ENCODE assay signal across 18 cellular contexts in the genomic region with DNA sequence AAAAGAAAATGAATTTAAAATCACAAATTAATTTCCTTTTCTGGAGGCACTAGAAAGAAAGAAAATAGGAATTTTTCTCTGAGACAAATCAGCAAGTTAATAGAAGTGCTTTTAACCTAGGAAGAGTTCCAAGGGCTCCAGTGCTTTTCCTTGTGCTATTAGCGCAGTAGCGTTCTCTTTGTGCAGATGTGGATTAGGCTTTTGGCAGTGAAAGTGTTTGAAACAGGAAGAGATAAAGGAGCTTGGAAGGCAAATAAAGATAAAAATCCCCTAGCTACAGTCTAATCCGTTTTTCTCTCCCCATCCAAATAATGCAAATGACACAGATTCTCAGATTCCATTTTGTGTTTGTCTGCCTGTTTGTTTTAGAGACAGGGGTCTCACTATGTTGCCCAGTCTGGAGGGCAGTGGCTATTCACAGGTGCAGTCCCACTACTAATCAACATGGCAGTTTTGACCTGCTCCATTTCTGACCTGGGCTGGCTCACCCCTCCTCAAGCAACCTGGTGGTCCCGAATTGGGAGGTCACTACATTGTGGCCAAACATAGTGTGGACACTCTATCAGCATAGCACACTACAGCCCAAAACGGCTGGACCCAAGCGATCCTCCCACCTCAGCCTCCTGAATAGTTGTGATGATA.
A peak's percentile ranks its signal among the peaks of the same experiment; 100 is the strongest.
DNase-seq lines count a peak whose midpoint lies in the region; ATAC-seq and TF ChIP-seq lines count a peak whose summit lies in the region.
"Had no signal": no experiment of that assay in that cellular context is flagged by ENCODE, and none has a peak within 500 bp of the region (broad histone marks: within the 10 kb centered on the region; RNA-seq: fewer than 3 reads in every experiment).

No MANE protein-coding gene starts in this region.

- no peaks in the 10 kb centered on the region for H3K27me3 ChIP-seq in neural progenitor cell
- no peaks in the 10 kb centered on the region for H3K27me3 ChIP-seq in lower lobe of right lung (ENCODE audit: low read depth)
- H3K27me3 ChIP-seq in osteoblast (ENCODE audit: insufficient read depth, low read length): no peaks in the 10 kb centered on the region

- H3K9me3 Mint-ChIP-seq in neural progenitor cell: no peaks in the 10 kb centered on the region

- H3K4me3 ChIP-seq in choroid plexus epithelial cell (ENCODE audit: low read depth, low read length) (no peak overlapping the region), fibroblast of villous mesenchyme (ENCODE audit: low read depth, low read length) (no peak overlapping the region), neural progenitor cell (no peak overlapping the region), lower lobe of right lung (no peak overlapping the region), osteoblast (ENCODE audit: insufficient read depth, low read length) (no peak overlapping the region)

- no peaks in the 10 kb centered on the region for H3K36me3 Mint-ChIP-seq in neural progenitor cell
- H3K36me3 Mint-ChIP-seq: CD14-positive monocyte had no signal

- H3K27ac ChIP-seq in neural progenitor cell (peak overlapping the region; percentile 39), lower lobe of right lung (no peak overlapping the region), osteoblast (ENCODE audit: low read depth, low read length) (no peak overlapping the region)
- H3K27ac ChIP-seq: 22Rv1 had no signal

- H3K4me1 ChIP-seq in neural progenitor cell (peaks cover 14% of the 10 kb centered on the region), lower lobe of right lung (no peaks in the 10 kb centered on the region), osteoblast (ENCODE audit: insufficient read depth, low read length) (peaks cover 46% of the 10 kb centered on the region)

- intact Hi-C loops in lower lobe of right lung (cut with DNase I): no loop called here

- ATAC-seq in lower lobe of right lung: no peak
- ATAC-seq: Panc1 had no signal

- H2AFZ ChIP-seq in neural progenitor cell (replicated peaks): no peak overlapping the region
- H2AFZ ChIP-seq in osteoblast (ENCODE audit: low read length): no peak overlapping the region

- H3K36me3 ChIP-seq in neural progenitor cell (no peaks in the 10 kb centered on the region), lower lobe of right lung (no peaks in the 10 kb centered on the region), osteoblast (ENCODE audit: insufficient read depth, low read length) (no peaks in the 10 kb centered on the region)

- DNase-seq in NCI-H2029 treated with DMSO at 0.1 percent for 48 hours (lab: John Stamatoyannopoulos, UW) (peak; percentile 5), NCI-H2029 (lab: John Stamatoyannopoulos, UW) (no peak), choroid plexus epithelial cell (ENCODE audit: low read depth) (peak; percentile 23), fibroblast of villous mesenchyme (ENCODE audit: low read depth) (peak; percentile 36), neural progenitor cell (ENCODE audit: low spot score) (peak; percentile 20), lower lobe of right lung (no peak), osteoblast (ENCODE audit: insufficient read length, low spot score, missing footprints) (no peak), NCI-H2171 (lab: John Stamatoyannopoulos, UW) (no peak)
- DNase-seq: GOT3, Karpas-422, NCI-H1694 treated with DMSO at 0.1 percent for 48 hours, NCI-H2107, NCI-H510A treated with DMSO at 0.1 percent for 48 hours, NCI-H748 treated with DMSO at 0.1 percent for 48 hours had no signal

- no peak overlapping the region for H3K9ac ChIP-seq in neural progenitor cell

- no peaks in the 10 kb centered on the region for H3K79me2 ChIP-seq in neural progenitor cell (ENCODE audit: low read depth)
- H3K79me2 ChIP-seq in osteoblast (ENCODE audit: insufficient read depth, low read length): no peaks in the 10 kb centered on the region

- H3K4me2 ChIP-seq in neural progenitor cell: no peak overlapping the region
- H3K4me2 ChIP-seq in osteoblast (ENCODE audit: insufficient read depth, low read length): no peak overlapping the region

- TF ChIP-seq CTCF in choroid plexus epithelial cell (conservative IDR thresholded peaks at IDR 0.05; ENCODE audit: low read depth, low read length): no peak
- TF ChIP-seq CTCF in fibroblast of villous mesenchyme (IDR thresholded peaks at IDR 0.05; ENCODE audit: insufficient read depth, low read depth, low read length): no peak
- no peak for TF ChIP-seq CTCF in neural progenitor cell (IDR thresholded peaks at IDR 0.05)
- no peak for TF ChIP-seq CTCF in lower lobe of right lung (IDR thresholded peaks at IDR 0.05)
- TF ChIP-seq CTCF in osteoblast (IDR thresholded peaks at IDR 0.05; ENCODE audit: extremely low read depth, low read depth, low read length): no peak

- H3K27ac Mint-ChIP-seq in neural progenitor cell: no peak overlapping the region
- H3K27ac Mint-ChIP-seq: B cell, CD14-positive monocyte had no signal

- H3K27me3 Mint-ChIP-seq in neural progenitor cell (ENCODE audit: insufficient read depth, low read depth): peaks cover 2% of the 10 kb centered on the region
- H3K27me3 Mint-ChIP-seq: B cell had no signal

- H3K4me3 Mint-ChIP-seq in neural progenitor cell: no peak overlapping the region
- H3K4me3 Mint-ChIP-seq: B cell, CD14-positive monocyte had no signal

- H3F3A ChIP-seq in neural progenitor cell (ENCODE audit: low read depth): peaks cover 3% of the 10 kb centered on the region

- peaks cover 5% of the 10 kb centered on the region for H3K4me1 Mint-ChIP-seq in neural progenitor cell
- H3K4me1 Mint-ChIP-seq: B cell, CD14-positive monocyte had no signal

- H4K20me1 ChIP-seq in neural progenitor cell (ENCODE audit: low read depth) (no peaks in the 10 kb centered on the region), osteoblast (ENCODE audit: insufficient read depth, low read length) (no peaks in the 10 kb centered on the region)

- H3K9me3 ChIP-seq in neural progenitor cell (ENCODE audit: low read depth) (no peaks in the 10 kb centered on the region), lower lobe of right lung (no peaks in the 10 kb centered on the region), osteoblast (ENCODE audit: low read depth, low read length) (no peaks in the 10 kb centered on the region)

Comparison
In these comparisons a context has a peak if more than half of its experiments do, and no peak if none do; other contexts are left out.
1. DNase-seq: peak in NCI-H2029 treated with DMSO at 0.1 percent for 48 hours (single experiment), choroid plexus epithelial cell (single experiment), fibroblast of villous mesenchyme (single experiment) and neural progenitor cell (single experiment); none in NCI-H2029 (single experiment), lower lobe of right lung (single experiment), osteoblast (single experiment) and NCI-H2171 (single experiment).